Comparison of ENCODE assay signal across 32 cellular contexts in genomic region chr5:65876496-65876895, GRCh38.
"Had no signal": no experiment of that assay in that cellular context is flagged by ENCODE, and none has a peak within 500 bp of the region (broad histone marks: within the 10 kb centered on the region; RNA-seq: fewer than 3 reads in every experiment).

No MANE protein-coding gene starts in this region.

- H3K27me3 Mint-ChIP-seq: progenitor cell of endocrine pancreas; stimulated activated memory B cell treated with anti-CD40 and anti-IgM and Interleukin-4, amounts not matched to agents 10 μg/mL and 1 μg/mL and 100 μg/mL, for 72 hours; stimulated activated naive CD8-positive, alpha-beta T cell treated with anti-CD3 and anti-CD28 coated beads, Interleukin-15, amount 100 ng/mL, for 72 hours; type B pancreatic cell had no signal

- H3K4me1 ChIP-seq: neural progenitor cell, parathyroid adenoma, right lobe of liver, sigmoid colon, spleen, suprapubic skin, testis, tibial artery, transverse colon, upper lobe of right lung, uterus had no signal

- H3K9me3 ChIP-seq: ovary, right lobe of liver, suprapubic skin, testis, transverse colon, upper lobe of right lung, uterus had no signal

- H3K36me3 ChIP-seq: neural progenitor cell, ovary, right lobe of liver, sigmoid colon, spleen, suprapubic skin, tibial artery, transverse colon, upper lobe of right lung, uterus had no signal

- H3K36me3 Mint-ChIP-seq: natural killer cell, neural progenitor cell, type B pancreatic cell had no signal

- H3K27ac ChIP-seq: neural progenitor cell, ovary, parathyroid adenoma, psoas muscle, right lobe of liver, sigmoid colon, skin epidermis, spleen, suprapubic skin, testis, tibial artery, transverse colon, upper lobe of right lung, uterus had no signal

- H3K4me2 ChIP-seq: neural progenitor cell, smooth muscle cell had no signal

- H3K27me3 ChIP-seq: neural progenitor cell, ovary, right lobe of liver, sigmoid colon, spleen, suprapubic skin, testis, tibial artery, upper lobe of right lung, uterus had no signal

- H3K9ac ChIP-seq: neural progenitor cell, parathyroid adenoma had no signal

- H3K4me3 Mint-ChIP-seq: natural killer cell; nephron; neural progenitor cell; stimulated activated memory B cell treated with anti-CD40 and anti-IgM and Interleukin-4, amounts not matched to agents 10 μg/mL and 1 μg/mL and 100 μg/mL, for 72 hours; stimulated activated naive CD8-positive, alpha-beta T cell treated with anti-CD3 and anti-CD28 coated beads, Interleukin-15, amount 100 ng/mL, for 72 hours; type B pancreatic cell had no signal

- H2AFZ ChIP-seq: neural progenitor cell, parathyroid adenoma had no signal

- H3K27ac Mint-ChIP-seq: natural killer cell; nephron; neural progenitor cell; progenitor cell of endocrine pancreas; stimulated activated memory B cell treated with anti-CD40 and anti-IgM and Interleukin-4, amounts not matched to agents 10 μg/mL and 1 μg/mL and 100 μg/mL, for 72 hours; type B pancreatic cell had no signal

- H3K4me3 ChIP-seq: neural progenitor cell, ovary, psoas muscle, right lobe of liver, sigmoid colon, skin epidermis, smooth muscle cell, spleen, suprapubic skin, testis, tibial artery, transverse colon, upper lobe of right lung, uterus had no signal

- DNase-seq: natural killer cell; occipital lobe; ovary; posterior cingulate gyrus; psoas muscle; right cardiac atrium; right lobe of liver; sigmoid colon; spleen; stimulated activated CD4-positive, alpha-beta T cell treated with anti-CD3 and anti-CD28 coated beads, Interleukin-12 subunit alpha, Interleukin-12 subunit beta, amount 100 ng/mL, for 4 hours; stimulated activated CD4-positive, alpha-beta T cell treated with anti-CD3 and anti-CD28 coated beads, Interleukin-1b, Interleukin-23, amount 100 ng/mL, for 48 hours; stimulated activated CD4-positive, alpha-beta T cell treated with anti-CD3 and anti-CD28 coated beads, Interleukin-4, amount 100 ng/mL, for 1 hour; stimulated activated CD4-positive, alpha-beta T cell treated with anti-CD3 and anti-CD28 coated beads, Interleukin-4, amount 100 ng/mL, for 4 hours; stimulated activated CD8-positive, alpha-beta memory T cell treated with anti-CD3 and anti-CD28 coated beads, Interleukin-4, amount 100 ng/mL, for 48 hours; stimulated activated naive CD4-positive, alpha-beta T cell; stimulated activated naive CD8-positive, alpha-beta T cell treated with anti-CD3 and anti-CD28 coated beads, Interleukin-15, amount 100 ng/mL, for 72 hours; stimulated activated naive CD8-positive, alpha-beta T cell treated with anti-CD3 and anti-CD28 coated beads, Interleukin-15, Interleukin-2, amounts not matched to agents 100 U/mL and 50 U/mL, for 24 hours; substantia nigra; testis; tibial artery; transverse colon; upper lobe of right lung; uterus had no signal

- H3K4me1 Mint-ChIP-seq: natural killer cell; neural progenitor cell; stimulated activated memory B cell treated with anti-CD40 and anti-IgM and Interleukin-4, amounts not matched to agents 10 μg/mL and 1 μg/mL and 100 μg/mL, for 72 hours; stimulated activated naive CD8-positive, alpha-beta T cell treated with anti-CD3 and anti-CD28 coated beads, Interleukin-15, amount 100 ng/mL, for 72 hours had no signal

- H3K79me2 ChIP-seq: parathyroid adenoma had no signal

- ATAC-seq: natural killer cell; psoas muscle; right cardiac atrium; right lobe of liver; stimulated activated memory B cell treated with anti-CD40 and anti-IgM and Interleukin-4, amounts not matched to agents 10 μg/mL and 1 μg/mL and 100 μg/mL, for 72 hours; stimulated activated naive CD8-positive, alpha-beta T cell treated with anti-CD3 and anti-CD28 coated beads, Interleukin-15, amount 100 ng/mL, for 72 hours; stimulated activated naive CD8-positive, alpha-beta T cell treated with anti-CD3 and anti-CD28 coated beads, Interleukin-15, Interleukin-2, amounts not matched to agents 100 U/mL and 50 U/mL, for 24 hours; upper lobe of right lung had no signal
